In the genomic region with DNA sequence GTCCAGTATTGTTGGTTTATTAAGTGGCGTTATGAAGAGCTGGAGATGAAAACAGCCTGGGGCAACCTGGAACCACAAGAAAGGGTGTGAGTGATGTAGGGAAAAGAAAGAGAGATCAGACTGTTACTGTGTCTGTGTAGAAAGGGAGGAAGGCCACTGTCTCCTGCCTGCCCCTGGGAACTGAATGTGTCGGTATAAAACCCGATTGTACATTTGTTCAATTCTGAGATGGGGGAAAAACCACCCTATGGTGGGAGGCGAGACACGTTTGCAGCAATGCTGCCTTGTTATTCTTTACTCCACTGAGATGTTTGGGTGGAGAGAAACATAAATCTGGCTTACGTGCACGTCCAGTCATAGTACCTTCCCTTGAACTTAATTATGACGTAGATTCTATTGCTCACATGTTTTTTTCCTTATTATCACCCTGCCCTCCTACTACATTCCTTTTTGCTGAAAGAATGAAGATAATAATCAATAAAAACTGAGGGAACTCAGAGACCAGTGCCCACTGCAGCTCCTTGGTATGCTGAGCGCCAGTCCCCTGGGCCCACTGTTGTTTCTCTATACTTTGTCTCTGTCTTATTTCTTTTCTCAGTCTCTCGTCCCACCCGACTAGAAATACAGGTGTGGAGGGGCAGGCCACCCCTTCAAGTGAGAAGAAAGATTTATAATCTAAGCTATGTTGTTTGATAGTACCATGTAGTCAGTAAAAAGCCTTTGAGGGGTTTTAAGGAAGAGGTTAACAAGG, we compare ENCODE assay signal across 12 cellular contexts. TPM values are rescaled to one million over a fixed set of nuclear protein-coding genes. Genes with fewer than 3 reads are reported as not detected.
DNase-seq lines count a peak whose midpoint lies in the region; ATAC-seq, FAIRE-seq and TF ChIP-seq lines count a peak whose summit lies in the region.
"Not testable (repeated sequence)": the region's sequence is repeated elsewhere in the genome, so short reads cannot be mapped to it uniquely, and the experiment has no call there.
"Had no signal": no experiment of that assay in that cellular context is flagged by ENCODE, and none has a peak within 500 bp of the region (broad histone marks: within the 10 kb centered on the region; RNA-seq: fewer than 3 reads in every experiment).

No MANE protein-coding gene starts in this region.

- peak overlapping the region; percentile 94 for H3K27ac Mint-ChIP-seq in activated naive CD8-positive, alpha-beta T cell treated with anti-CD3 and anti-CD28 coated beads, Interleukin-2, amount 10 ng/mL, durations not matched to agents 7 days and 5 days
- H3K27ac Mint-ChIP-seq in naive B cell: peak overlapping the region; percentile 94 to 100 (median 96)

- 74 to 78% methylated on average over 10 to 11 of the region's 11 CpGs for WGBS in esophagus squamous epithelium, 2 donors
- WGBS in small intestine, 3 donors: 74 to 87% (median 79%) methylated on average over 11 of the region's 11 CpGs

- not testable (repeated sequence) for FAIRE-seq in small intestine (lab: Jason Lieb, UNC)

- peaks cover 10 to 30% (median 12%) of the 10 kb centered on the region in 3 donors for H3K4me1 ChIP-seq in esophagus squamous epithelium
- H3K4me1 ChIP-seq in small intestine (ENCODE audit: control insufficient read depth in 2 of 2, insufficient read depth in 1 of 2, low read depth in 1 of 2, low read length in 1 of 2): not testable (repeated sequence)
- peaks cover 16% of the 10 kb centered on the region for H3K4me1 ChIP-seq in upper lobe of right lung

- not testable (repeated sequence) for H3K9me3 Mint-ChIP-seq in activated naive CD8-positive, alpha-beta T cell treated with anti-CD3 and anti-CD28 coated beads, Interleukin-2, amount 10 ng/mL, durations not matched to agents 7 days and 5 days; naive B cell

- intact Hi-C loops in esophagus squamous epithelium (cut with DNase I); upper lobe of right lung (cut with DNase I): not testable (repeated sequence)

- H3K27ac ChIP-seq in VCaP (peak overlapping the region; percentile 95), esophagus squamous epithelium (peak overlapping the region; percentile 26 to 74 (median 59)), small intestine (ENCODE audit: low read depth in 1 of 2, low read length in 1 of 2) (peak overlapping the region; percentile 20 to 70), upper lobe of right lung (peak overlapping the region; percentile 74)

- H3K36me3 ChIP-seq in esophagus squamous epithelium; small intestine (ENCODE audit: control insufficient read depth in 2 of 2, insufficient read depth in 2 of 2, low read length in 2 of 2); upper lobe of right lung: not testable (repeated sequence)

- H3K36me3 Mint-ChIP-seq in activated naive CD8-positive, alpha-beta T cell treated with anti-CD3 and anti-CD28 coated beads, Interleukin-2, amount 10 ng/mL, durations not matched to agents 7 days and 5 days; naive B cell: not testable (repeated sequence)

- H3K27me3 ChIP-seq in esophagus squamous epithelium; small intestine (ENCODE audit: control insufficient read depth in 2 of 2, insufficient read depth in 2 of 2, low read length in 2 of 2); upper lobe of right lung: not testable (repeated sequence)

- H3K4me1 Mint-ChIP-seq in activated naive CD8-positive, alpha-beta T cell treated with anti-CD3 and anti-CD28 coated beads, Interleukin-2, amount 10 ng/mL, durations not matched to agents 7 days and 5 days: peaks cover 61% of the 10 kb centered on the region
- peaks cover 21 to 51% (median 44%) of the 10 kb centered on the region in 3 donors for H3K4me1 Mint-ChIP-seq in naive B cell

- H3K4me3 Mint-ChIP-seq in activated naive CD8-positive, alpha-beta T cell treated with anti-CD3 and anti-CD28 coated beads, Interleukin-2, amount 10 ng/mL, durations not matched to agents 7 days and 5 days: peak overlapping the region; percentile 69
- peak overlapping the region; percentile 46 to 84 (median 68) for H3K4me3 Mint-ChIP-seq in naive B cell

- POLR2A ChIA-PET in activated naive CD8-positive, alpha-beta T cell treated with anti-CD3 and anti-CD28 coated beads, Interleukin-2, amount 10 ng/mL, durations not matched to agents 7 days and 5 days (lab: Charles Lee): interaction anchor here (1.2 to 8.4 kb wide), 9 partner anchors 8 to 639 kb away, joined by 4 to 117 read pairs (median 5); partner anchors contain the start of gene KLRC4

- H3K4me3 ChIP-seq in esophagus squamous epithelium; small intestine (ENCODE audit: low read depth in 1 of 2, low read length in 2 of 2); upper lobe of right lung: not testable (repeated sequence)

- H3K9me3 ChIP-seq in esophagus squamous epithelium; small intestine (ENCODE audit: control insufficient read depth, low read depth); upper lobe of right lung: not testable (repeated sequence)

- TF ChIP-seq CTCF in VCaP (conservative IDR thresholded peaks at IDR 0.05); esophagus squamous epithelium (IDR thresholded peaks at IDR 0.05); upper lobe of right lung (IDR thresholded peaks at IDR 0.05): not testable (repeated sequence)

- H3K27me3 Mint-ChIP-seq in activated naive CD8-positive, alpha-beta T cell treated with anti-CD3 and anti-CD28 coated beads, Interleukin-2, amount 10 ng/mL, durations not matched to agents 7 days and 5 days: not testable (repeated sequence)
- H3K27me3 Mint-ChIP-seq in naive B cell: peaks cover 0 to 16% (median 5%) of the 10 kb centered on the region in 3 donors

- DNase-seq in ELR (ENCODE audit: low read depth): peak; percentile 8
- DNase-seq in NCI-H146 treated with DMSO at 0.1 percent for 48 hours (lab: John Stamatoyannopoulos, UW; ENCODE audit: unreplicated experiment): peak; percentile 33
- peak; percentile 47 for DNase-seq in activated naive CD8-positive, alpha-beta T cell treated with anti-CD3 and anti-CD28 coated beads, Interleukin-2, amount 10 ng/mL, durations not matched to agents 7 days and 5 days
- not testable (repeated sequence) for DNase-seq in esophagus squamous epithelium (lab: John Stamatoyannopoulos, UW); naive B cell; small intestine; upper lobe of right lung

- TF ChIP-seq POLR2A in esophagus squamous epithelium (IDR thresholded peaks at IDR 0.05): not testable (repeated sequence)

- ATAC-seq in activated naive CD8-positive, alpha-beta T cell treated with anti-CD3 and anti-CD28 coated beads, Interleukin-2, amount 10 ng/mL, durations not matched to agents 7 days and 5 days (ENCODE audit: low read depth): peak; percentile 45
- ATAC-seq in naive B cell (ENCODE audit: low read depth in 2 of 2); upper lobe of right lung: not testable (repeated sequence)

RNA-seq across cellular contexts. Expression of gene KLRK1, which starts 4.9 kb away (rescaled TPM):
- total RNA-seq in activated naive CD8-positive, alpha-beta T cell treated with anti-CD3 and anti-CD28 coated beads, Interleukin-2, amount 10 ng/mL, durations not matched to agents 7 days and 5 days: 100 to 1,000 TPM; 319 to 355 TPM
- total RNA-seq in esophagus squamous epithelium: 10 to 100 TPM in 1 of 4 donors, 1 to 10 TPM in 2, not detected in 1; 1.6 to 10.7 (median 1.9) TPM
- polyA plus RNA-seq in naive B cell (ENCODE audit: low read depth in 6 of 6): 10 to 100 TPM in 4 of 6 donors, 1 to 10 TPM in 2; 3.3 to 56.7 (median 35.3) TPM
- polyA plus RNA-seq in small intestine: 1 to 10 TPM in 2 of 3 donors, not detected in 1; 3.4 to 5.9 TPM
- total RNA-seq in upper lobe of right lung: 8.1 TPM
- total RNA-seq: activated T-helper 1 cell treated with anti-CD3 and anti-CD28 coated beads, Interleukin-12 subunit alpha, Interleukin-12 subunit beta, Interleukin-2, Interleukin-4 antibody, amounts not matched to agents 30 ng/mL and 10 ng/mL and 1 ng/mL, durations not matched to agents 14 hours and 24 hours and 36 hours; H9; renal cortical epithelial cell had no signal

RNA-seq across cellular contexts. Expression of gene KLRC4, which starts 14.9 kb away (rescaled TPM):
- total RNA-seq in activated naive CD8-positive, alpha-beta T cell treated with anti-CD3 and anti-CD28 coated beads, Interleukin-2, amount 10 ng/mL, durations not matched to agents 7 days and 5 days: 10 to 100 TPM; 37.8 to 38.4 TPM
- total RNA-seq in esophagus squamous epithelium: 1 to 10 TPM in 2 of 4 donors, not detected in 2; 1.0 to 4.2 TPM
- not detected for polyA plus RNA-seq in naive B cell (ENCODE audit: low read depth in 6 of 6)
- under 1 TPM in 1 of 3 donors, not detected in 2; 0.06 TPM for polyA plus RNA-seq in small intestine
- 1.9 TPM for total RNA-seq in upper lobe of right lung
- total RNA-seq: activated T-helper 1 cell treated with anti-CD3 and anti-CD28 coated beads, Interleukin-12 subunit alpha, Interleukin-12 subunit beta, Interleukin-2, Interleukin-4 antibody, amounts not matched to agents 30 ng/mL and 10 ng/mL and 1 ng/mL, durations not matched to agents 14 hours and 24 hours and 36 hours; H9; renal cortical epithelial cell had no signal

RNA-seq across cellular contexts. Expression of gene KLRC3, which starts 25.7 kb away (rescaled TPM):
- total RNA-seq in activated naive CD8-positive, alpha-beta T cell treated with anti-CD3 and anti-CD28 coated beads, Interleukin-2, amount 10 ng/mL, durations not matched to agents 7 days and 5 days: 1 to 10 TPM; 3.0 to 5.6 TPM
- total RNA-seq in esophagus squamous epithelium (1 to 10 TPM in 1 of 4 donors, not detected in 3; 1.5 TPM), upper lobe of right lung (not detected)
- polyA plus RNA-seq in naive B cell (ENCODE audit: low read depth in 6 of 6) (not detected), small intestine (under 1 TPM in 1 of 3 donors, not detected in 2; 0.37 TPM)
- total RNA-seq: activated T-helper 1 cell treated with anti-CD3 and anti-CD28 coated beads, Interleukin-12 subunit alpha, Interleukin-12 subunit beta, Interleukin-2, Interleukin-4 antibody, amounts not matched to agents 30 ng/mL and 10 ng/mL and 1 ng/mL, durations not matched to agents 14 hours and 24 hours and 36 hours; H9; renal cortical epithelial cell had no signal

RNA-seq across cellular contexts. Expression of gene KLRC2, which starts 41.1 kb away (rescaled TPM):
- 1 to 10 TPM; 4.4 to 7.9 TPM for total RNA-seq in activated naive CD8-positive, alpha-beta T cell treated with anti-CD3 and anti-CD28 coated beads, Interleukin-2, amount 10 ng/mL, durations not matched to agents 7 days and 5 days
- 1 to 10 TPM in 1 of 4 donors, under 1 TPM in 2, not detected in 1; 0.35 to 6.3 (median 0.83) TPM for total RNA-seq in esophagus squamous epithelium
- polyA plus RNA-seq in naive B cell (ENCODE audit: low read depth in 6 of 6): not detected
- 1 to 10 TPM in 1 of 3 donors, under 1 TPM in 1, not detected in 1; 0.36 to 2.4 TPM for polyA plus RNA-seq in small intestine
- 2.8 TPM for total RNA-seq in upper lobe of right lung
- total RNA-seq: activated T-helper 1 cell treated with anti-CD3 and anti-CD28 coated beads, Interleukin-12 subunit alpha, Interleukin-12 subunit beta, Interleukin-2, Interleukin-4 antibody, amounts not matched to agents 30 ng/mL and 10 ng/mL and 1 ng/mL, durations not matched to agents 14 hours and 24 hours and 36 hours; H9; renal cortical epithelial cell had no signal

RNA-seq across cellular contexts. Expression of gene KLRC1, which starts 58.5 kb away (rescaled TPM):
- 10 to 100 TPM in 1 of 2 experiments, 1 to 10 TPM in 1; 7.8 to 12.1 TPM for total RNA-seq in activated naive CD8-positive, alpha-beta T cell treated with anti-CD3 and anti-CD28 coated beads, Interleukin-2, amount 10 ng/mL, durations not matched to agents 7 days and 5 days
- 1 to 10 TPM in 2 of 4 donors, not detected in 2; 1.2 to 4.8 TPM for total RNA-seq in esophagus squamous epithelium
- under 1 TPM in 3 of 6 donors, not detected in 3; 0.23 to 0.26 (median 0.25) TPM for polyA plus RNA-seq in naive B cell (ENCODE audit: low read depth in 6 of 6)
- polyA plus RNA-seq in small intestine: under 1 TPM in 2 of 3 donors, not detected in 1; 0.58 to 0.81 TPM
- total RNA-seq in upper lobe of right lung: 2.5 TPM
- total RNA-seq: H9 had no signal
- polyA plus RNA-seq: neural cell had no signal

Comparison
In these comparisons a context has a peak if more than half of its experiments do, and no peak if none do; other contexts are left out.
1. H3K27ac ChIP-seq: peak in every context shown above with its lines; median percentile 95 in VCaP; 74 in upper lobe of right lung; 59 in esophagus squamous epithelium; 45 in small intestine.
2. RNA of gene KLRK1, which starts 4.9 kb away (total RNA-seq): 319 to 355 TPM in activated naive CD8-positive, alpha-beta T cell treated with anti-CD3 and anti-CD28 coated beads, Interleukin-2, amount 10 ng/mL, durations not matched to agents 7 days and 5 days; 8.1 TPM in upper lobe of right lung (single experiment) and 1.6 to 10.7 TPM in esophagus squamous epithelium; every median in the first group is over 10 times any median in the second.
3. RNA of gene KLRC4, which starts 14.9 kb away (total RNA-seq): 37.8 to 38.4 TPM in activated naive CD8-positive, alpha-beta T cell treated with anti-CD3 and anti-CD28 coated beads, Interleukin-2, amount 10 ng/mL, durations not matched to agents 7 days and 5 days; 1.9 TPM in upper lobe of right lung (single experiment) and 1.0 to 4.2 TPM in esophagus squamous epithelium; every median in the first group is over 4 times any median in the second.